ENCODE assay signal across 18 cellular contexts in genomic region chrX:46727445-46727844, GRCh38.
"Had no signal": no experiment of that assay in that cellular context is flagged by ENCODE, and none has a peak within 500 bp of the region (broad histone marks: within the 10 kb centered on the region; RNA-seq: fewer than 3 reads in every experiment).

No MANE protein-coding gene starts in this region.

- H3K4me3 ChIP-seq: smooth muscle cell, stomach, thoracic aorta had no signal

- ATAC-seq: activated naive CD4-positive, alpha-beta T cell treated with anti-CD3 and anti-CD28 coated beads, Interleukin-2, amount 50 U/mL, for 72 hours; activated T-cell treated with anti-CD3 and anti-CD28 coated beads, Interleukin-2, amount 50 U/mL, for 72 hours; left ventricle myocardium superior; right cardiac atrium; T-helper 17 cell had no signal

- H3K27ac ChIP-seq: brain microvascular endothelial cell, stomach, thoracic aorta had no signal

- H3K27me3 ChIP-seq: brain microvascular endothelial cell, stomach had no signal

- H3K9me3 ChIP-seq: stomach, thoracic aorta had no signal

- H3K4me1 ChIP-seq: stomach had no signal

- DNase-seq: activated CD4-positive, alpha-beta T cell treated with anti-CD3 and anti-CD28 coated beads, Interleukin-2, amount 10 ng/mL, durations not matched to agents 7 days and 5 days; activated CD4-positive, CD25-positive, alpha-beta regulatory T cell; activated CD8-positive, alpha-beta memory T cell treated with anti-CD3 and anti-CD28 coated beads, Interleukin-2, amount 50 U/mL, for 48 hours; activated gamma-delta T cell; activated T-cell treated with anti-CD3 and anti-CD28 coated beads, Interleukin-2, amount 50 U/mL, for 72 hours; amygdala; brain microvascular endothelial cell; effector CD8-positive, alpha-beta T cell; foreskin fibroblast; hippocampal formation; left ventricle myocardium superior; nucleus accumbens; right cardiac atrium; stomach; T-helper 17 cell had no signal

- H3K36me3 ChIP-seq: brain microvascular endothelial cell, stomach, thoracic aorta had no signal
